10 cellular contexts compared by ENCODE assay signal in the genomic region with DNA sequence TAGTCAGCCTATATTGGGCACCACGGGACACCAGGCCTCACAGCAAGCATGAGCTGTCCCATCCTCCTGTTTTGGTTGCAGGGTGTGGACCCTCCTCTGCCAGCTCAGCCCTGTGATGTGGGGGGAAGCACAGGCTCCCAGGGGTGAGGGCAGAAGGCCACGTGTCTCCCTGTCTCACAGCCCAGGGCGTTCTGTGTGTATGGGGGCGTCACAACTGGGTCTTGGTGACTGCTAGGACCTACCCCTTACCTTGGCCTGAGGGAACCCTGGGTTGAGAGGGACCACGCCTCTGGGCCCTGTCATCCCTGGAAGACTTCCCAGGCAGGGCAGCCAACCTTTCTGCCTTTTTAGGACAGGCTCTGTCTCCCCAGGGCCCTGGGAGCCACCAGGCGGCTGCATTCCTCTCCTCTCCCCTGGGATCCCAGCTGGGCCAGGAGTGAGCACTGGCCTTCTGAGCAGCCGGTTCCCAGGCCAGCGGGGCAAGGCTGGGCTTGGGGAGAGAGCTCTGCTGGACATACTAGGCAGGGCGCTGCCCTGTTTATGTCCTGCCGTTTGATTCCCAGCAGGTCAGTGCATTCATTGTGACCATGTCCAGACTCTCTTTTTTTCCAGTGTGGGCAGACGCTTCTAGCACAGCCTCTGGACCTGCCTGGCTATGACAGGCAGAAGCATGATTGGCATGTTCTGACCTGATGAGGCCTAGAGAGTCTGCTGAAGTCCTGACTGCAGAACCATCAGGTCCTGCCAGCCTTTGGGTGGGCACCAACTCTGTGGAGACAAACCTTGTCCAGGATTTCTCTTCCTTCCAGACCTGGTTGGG.
DNase-seq lines count a peak whose midpoint lies in the region; ATAC-seq and TF ChIP-seq lines count a peak whose summit lies in the region.
"Had no signal": no experiment of that assay in that cellular context is flagged by ENCODE, and none has a peak within 500 bp of the region (broad histone marks: within the 10 kb centered on the region; RNA-seq: fewer than 3 reads in every experiment).

No MANE protein-coding gene starts in this region.

- no peaks in the 10 kb centered on the region for H3K9me3 Mint-ChIP-seq in osteocyte (ENCODE audit: unreplicated experiment)
- H3K9me3 Mint-ChIP-seq: activated naive CD4-positive, alpha-beta T cell treated with anti-CD3 and anti-CD28 coated beads for 36 hours had no signal

- H3K27ac ChIP-seq in uterus = peak overlapping the region; percentile 78 to 89

- H3K4me1 Mint-ChIP-seq in osteocyte (ENCODE audit: unreplicated experiment) = peaks cover 70% of the 10 kb centered on the region

- peaks cover 5 to 51% of the 10 kb centered on the region in 2 donors for H3K4me1 ChIP-seq in uterus

- H3K27me3 ChIP-seq in uterus = no peaks in the 10 kb centered on the region

- no peak for TF ChIP-seq CTCF in fibroblast of villous mesenchyme (IDR thresholded peaks at IDR 0.05; ENCODE audit: insufficient read depth, low read depth, low read length)
- TF ChIP-seq CTCF in osteocyte (IDR thresholded peaks at IDR 0.05) = no peak
- TF ChIP-seq CTCF in uterus (IDR thresholded peaks at IDR 0.05) = no peak

- no peaks in the 10 kb centered on the region for H3K9me3 ChIP-seq in uterus

- H3K36me3 Mint-ChIP-seq in osteocyte (ENCODE audit: unreplicated experiment) = peaks cover 2% of the 10 kb centered on the region

- ATAC-seq in HG02852 (IDR thresholded peaks at IDR 0.05; ENCODE audit: unreplicated experiment) = no peak

- H3K27ac Mint-ChIP-seq in osteocyte (ENCODE audit: unreplicated experiment) = peak overlapping the region; percentile 71
- H3K27ac Mint-ChIP-seq: activated naive CD4-positive, alpha-beta T cell treated with anti-CD3 and anti-CD28 coated beads for 36 hours had no signal

- H3K4me3 Mint-ChIP-seq in osteocyte (ENCODE audit: unreplicated experiment) = no peak overlapping the region
- H3K4me3 Mint-ChIP-seq: activated naive CD4-positive, alpha-beta T cell treated with anti-CD3 and anti-CD28 coated beads for 36 hours had no signal

- no peak overlapping the region for H3K4me3 ChIP-seq in fibroblast of villous mesenchyme (ENCODE audit: low read depth, low read length)
- no peak overlapping the region for H3K4me3 ChIP-seq in uterus

- no peaks in the 10 kb centered on the region for H3K36me3 ChIP-seq in uterus

- in situ Hi-C loops in ACHN (cut with HindIII; ENCODE audit: low pct_ligation_motif_present, low pct_unique_long_range_greater_than_20kb, low sequenced_read_pairs) = no loop called here

- intact Hi-C loops in uterus (cut with DNase I; ENCODE audit: low total_unique reads) = no loop called here

- no peak for TF ChIP-seq POLR2A in uterus (IDR thresholded peaks at IDR 0.05)

- DNase-seq in RPMI7951 (ENCODE audit: low read depth) = peak; percentile 27
- DNase-seq in fibroblast of villous mesenchyme (ENCODE audit: low read depth) = peak; percentile 43
- no peak for DNase-seq in osteocyte (ENCODE audit: extremely low spot score, unreplicated experiment)
- peak; percentile 52 to 63 for DNase-seq in uterus
- DNase-seq in KG1 (lab: John Stamatoyannopoulos, UW) = no peak
- no peak for DNase-seq in ACHN
- DNase-seq: activated CD4-positive, CD25-positive, alpha-beta regulatory T cell; NCI-H2107 had no signal

- no peaks in the 10 kb centered on the region for H3K27me3 Mint-ChIP-seq in osteocyte (ENCODE audit: unreplicated experiment)

Comparison
In these comparisons a context has a peak if more than half of its experiments do, and no peak if none do; other contexts are left out.
1. DNase-seq: peak in RPMI7951 (single experiment), fibroblast of villous mesenchyme (single experiment) and uterus (2 of 2); none in osteocyte (single experiment), KG1 (single experiment) and ACHN (single experiment).